ENCODE assay signal across 22 cellular contexts in the genomic region with DNA sequence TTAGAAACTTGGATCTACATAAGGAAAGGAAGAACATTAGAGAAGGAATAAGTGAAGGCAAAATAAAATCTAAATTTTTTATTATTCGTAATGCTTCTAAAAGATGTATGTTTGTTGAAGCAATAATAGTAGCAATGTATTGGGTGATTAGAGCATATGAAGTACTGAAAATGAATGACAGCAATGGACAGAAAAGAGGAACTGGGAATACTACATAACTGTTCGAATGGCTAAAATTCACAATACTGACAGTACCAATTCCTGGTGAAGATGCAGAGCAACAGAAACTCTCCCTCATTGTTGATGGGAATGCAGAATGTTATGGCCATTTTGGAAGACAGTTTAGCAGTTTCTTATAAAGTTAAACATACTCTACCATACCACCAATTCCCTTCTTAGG.
"Had no signal": no experiment of that assay in that cellular context is flagged by ENCODE, and none has a peak within 500 bp of the region (broad histone marks: within the 10 kb centered on the region; RNA-seq: fewer than 3 reads in every experiment).

No MANE protein-coding gene starts in this region.

- FAIRE-seq: astrocyte had no signal

- ATAC-seq: activated CD8-positive, alpha-beta memory T cell treated with anti-CD3 and anti-CD28 coated beads, Interleukin-2, amount 10 ng/mL, durations not matched to agents 7 days and 5 days; WTC11 had no signal

- DNase-seq: activated CD4-positive, alpha-beta T cell treated with anti-CD3 and anti-CD28 coated beads for 48 hours; activated CD4-positive, alpha-beta T cell treated with anti-CD3 and anti-CD28 coated beads, Interleukin-2, amount 50 U/mL, for 48 hours; activated CD4-positive, CD25-positive, alpha-beta regulatory T cell treated with anti-CD3 and anti-CD28 coated beads, Interleukin-2, amount 50 U/mL, for 72 hours; activated CD8-positive, alpha-beta memory T cell treated with anti-CD3 and anti-CD28 coated beads, Interleukin-2, amount 10 ng/mL, durations not matched to agents 7 days and 5 days; activated effector memory CD4-positive, alpha-beta T cell treated with anti-CD3 and anti-CD28 coated beads, Interleukin-2, amount 50 U/mL, for 16 hours; activated naive CD4-positive, alpha-beta T cell treated with anti-CD3 and anti-CD28 coated beads for 36 hours; activated T-cell treated with anti-CD3 and anti-CD28 coated beads, Interleukin-2, amount 50 U/mL, for 24 hours; amygdala; cortex of kidney; MG63; NCI-H1092; NCI-H1417; NCI-H2029; NCI-H345; NCI-H510A; NCI-H526 treated with DMSO at 0.1 percent for 48 hours; NCI-H82; SJCRH30; SK-N-SH; T-helper 1 cell had no signal

- H3K4me3 ChIP-seq: MG63, SJCRH30 had no signal

- H3K27ac ChIP-seq: SJCRH30 had no signal

- H3K4me2 ChIP-seq: SK-N-SH had no signal

- H3K9ac ChIP-seq: SK-N-SH had no signal

- H3K9me3 ChIP-seq: SJCRH30, SK-N-SH had no signal

- H3K36me3 ChIP-seq: MG63, SJCRH30 had no signal

- H3K27me3 ChIP-seq: MG63, SJCRH30 had no signal

- H3K4me1 ChIP-seq: SJCRH30 had no signal
